Comparison of ENCODE assay signal across 1 cellular context in genomic region chr1:54243022-54243421, GRCh38.
TF ChIP-seq lines count a peak whose summit lies in the region.

No MANE protein-coding gene starts in this region.

TF ChIP-seq in K562, 482 proteins besides CTCF, POLR2A, EP300 and RAD21:
- TF ChIP-seq TAF15 (IDR thresholded peaks at IDR 0.05; ENCODE audit: low read depth, low read length) = no peak
- TF ChIP-seq RBM22 (IDR thresholded peaks at IDR 0.05; ENCODE audit: low read depth, low read length, poor library complexity, severe bottlenecking) = peak; percentile 14
- no peak for TF ChIP-seq FOXA3 (CRISPR knock-in tag; conservative IDR thresholded peaks at IDR 0.05 in 1 of 2, IDR thresholded peaks at IDR 0.05 in 1 of 2)
TF ChIP-seq in K562: peak in this region for 1.
